ENCODE assay signal across 24 cellular contexts in the genomic region with DNA sequence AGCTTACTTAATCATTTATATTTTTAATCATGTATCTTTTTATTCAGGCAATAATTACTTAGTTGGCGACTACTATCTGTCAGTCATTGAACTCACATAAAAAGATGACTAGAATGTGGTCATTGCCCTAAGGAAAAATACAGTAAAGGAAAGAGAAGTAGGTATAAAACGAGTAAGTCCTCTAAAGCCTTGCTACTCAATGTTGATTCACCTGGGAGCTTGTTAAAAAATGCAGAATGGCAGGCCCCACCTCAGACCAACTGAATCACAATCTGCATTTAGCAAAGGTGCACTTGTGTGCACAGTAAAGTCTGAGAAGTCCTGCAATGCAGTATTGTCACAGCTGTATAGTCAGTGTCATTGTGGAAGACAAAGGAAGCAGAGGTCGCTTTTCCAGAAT.
"Had no signal": no experiment of that assay in that cellular context is flagged by ENCODE, and none has a peak within 500 bp of the region (broad histone marks: within the 10 kb centered on the region; RNA-seq: fewer than 3 reads in every experiment).

No MANE protein-coding gene starts in this region.

- H3K9me3 ChIP-seq: Peyer's patch, SJSA1 had no signal

- H3K27me3 ChIP-seq: Peyer's patch, SJSA1 had no signal

- DNase-seq: activated CD4-positive, alpha-beta T cell treated with anti-CD3 and anti-CD28 coated beads for 4 hours; activated CD8-positive, alpha-beta memory T cell treated with anti-CD3 and anti-CD28 coated beads, Interleukin-2, amount 50 U/mL, for 4 hours; activated CD8-positive, alpha-beta T cell treated with anti-CD3 and anti-CD28 coated beads for 36 hours; activated effector memory CD4-positive, alpha-beta T cell treated with Interleukin-2 at 50 U/mL for 16 hours; activated naive CD4-positive, alpha-beta T cell; aorta; Karpas-422; NCI-H1105 treated with DMSO at 0.1 percent for 48 hours; NCI-H1436 treated with DMSO at 0.1 percent for 48 hours; NCI-H187; NCI-H2081; NCI-H446; NCI-H526 treated with DMSO at 0.1 percent for 48 hours; NK-92 treated with Interleukin-12 subunit alpha and Interleukin-12 subunit beta, amount 100 ng/mL, for 24 hours; OCI-M1; Peyer's patch; Right ventricle myocardium superior had no signal

- FAIRE-seq: K562 had no signal

- H3K4me3 ChIP-seq: K562, Peyer's patch, SJSA1 had no signal

- H3K4me3 Mint-ChIP-seq: activated CD8-positive, alpha-beta T cell treated with anti-CD3 and anti-CD28 coated beads for 36 hours; activated naive CD4-positive, alpha-beta T cell treated with anti-CD3 and anti-CD28 coated beads, Interleukin-2, amount 50 U/mL, for 24 hours; activated T-helper 1 cell treated with anti-CD3 and anti-CD28 coated beads, Interleukin-12 subunit alpha, Interleukin-12 subunit beta, Interleukin-2, Interleukin-4 antibody, amounts not matched to agents 30 ng/mL and 10 ng/mL and 1 ng/mL, durations not matched to agents 14 hours and 24 hours and 36 hours; central memory CD8-positive, alpha-beta T cell; T-helper 1 cell treated with Interleukin-12 subunit alpha and Interleukin-12 subunit beta and Interleukin-4 antibody, amounts not matched to agents 30 μg/mL and 1 μg/mL, for 36 hours had no signal

- H3K36me3 ChIP-seq: Peyer's patch, SJSA1 had no signal

- H3K9me3 Mint-ChIP-seq: activated CD8-positive, alpha-beta T cell treated with anti-CD3 and anti-CD28 coated beads for 36 hours; activated T-helper 1 cell treated with anti-CD3 and anti-CD28 coated beads, Interleukin-12 subunit alpha, Interleukin-12 subunit beta, Interleukin-2, Interleukin-4 antibody, amounts not matched to agents 30 ng/mL and 10 ng/mL and 1 ng/mL, durations not matched to agents 14 hours and 24 hours and 36 hours; T-helper 1 cell treated with Interleukin-12 subunit alpha and Interleukin-12 subunit beta and Interleukin-4 antibody, amounts not matched to agents 30 μg/mL and 1 μg/mL, for 36 hours had no signal

- H3K27ac ChIP-seq: Peyer's patch, RWPE1 had no signal

- H3K4me1 ChIP-seq: Peyer's patch had no signal

- H3K36me3 Mint-ChIP-seq: activated naive CD4-positive, alpha-beta T cell treated with anti-CD3 and anti-CD28 coated beads, Interleukin-2, amount 50 U/mL, for 24 hours had no signal

- H3K4me1 Mint-ChIP-seq: activated naive CD4-positive, alpha-beta T cell treated with anti-CD3 and anti-CD28 coated beads, Interleukin-2, amount 50 U/mL, for 24 hours; central memory CD8-positive, alpha-beta T cell had no signal

- H3K27ac Mint-ChIP-seq: activated CD8-positive, alpha-beta T cell treated with anti-CD3 and anti-CD28 coated beads for 36 hours; activated naive CD4-positive, alpha-beta T cell treated with anti-CD3 and anti-CD28 coated beads, Interleukin-2, amount 50 U/mL, for 24 hours; activated T-helper 1 cell treated with anti-CD3 and anti-CD28 coated beads, Interleukin-12 subunit alpha, Interleukin-12 subunit beta, Interleukin-2, Interleukin-4 antibody, amounts not matched to agents 30 ng/mL and 10 ng/mL and 1 ng/mL, durations not matched to agents 14 hours and 24 hours and 36 hours; T-helper 1 cell treated with Interleukin-12 subunit alpha and Interleukin-12 subunit beta and Interleukin-4 antibody, amounts not matched to agents 30 μg/mL and 1 μg/mL, for 36 hours had no signal

- H3K27me3 Mint-ChIP-seq: activated CD8-positive, alpha-beta T cell treated with anti-CD3 and anti-CD28 coated beads for 36 hours; activated naive CD4-positive, alpha-beta T cell treated with anti-CD3 and anti-CD28 coated beads, Interleukin-2, amount 50 U/mL, for 24 hours; central memory CD8-positive, alpha-beta T cell had no signal
